ENCODE assay signal across 8 cellular contexts in the genomic region with DNA sequence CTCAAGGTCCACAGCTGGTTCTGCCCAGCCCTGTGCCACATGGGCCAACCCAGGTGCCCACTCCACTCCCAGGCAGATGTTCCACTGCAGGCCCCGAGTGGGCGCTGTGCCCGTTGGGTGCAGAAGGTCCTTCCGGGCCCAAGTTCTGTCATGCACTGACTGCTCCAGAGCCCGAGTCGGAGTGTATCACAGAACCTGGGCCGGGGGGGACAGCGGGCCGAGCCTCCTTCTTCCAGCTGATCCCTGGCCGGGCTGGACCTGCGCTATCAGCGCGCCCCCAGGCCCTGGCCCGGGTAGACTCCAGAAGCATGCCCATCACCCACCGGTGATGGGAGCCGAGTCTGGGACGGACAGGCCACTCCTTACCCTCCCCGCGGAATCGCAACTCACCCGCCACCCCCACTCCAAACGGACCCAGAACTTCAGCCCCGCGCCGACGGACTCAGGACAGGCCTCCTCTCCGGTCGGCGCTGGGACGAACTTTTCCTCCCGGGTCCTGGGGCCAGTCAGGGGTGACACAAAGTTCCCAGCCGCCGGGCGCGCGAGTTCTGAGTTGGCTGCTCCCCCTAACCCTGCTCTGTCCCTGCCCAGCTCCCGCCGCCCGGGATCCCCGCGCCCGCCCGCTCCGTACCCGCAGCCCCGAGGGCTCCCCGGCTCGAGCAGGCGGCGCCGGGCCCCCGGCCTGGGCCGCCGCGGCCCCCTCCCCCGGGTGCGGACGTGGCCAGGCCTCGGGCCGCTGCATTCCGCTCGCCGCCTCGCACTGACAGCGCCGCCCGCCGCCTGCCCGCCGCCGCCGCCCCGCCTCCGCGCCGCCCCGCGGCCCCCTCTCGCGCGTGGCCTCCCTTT. TPM values are rescaled to one million over a fixed set of nuclear protein-coding genes. Genes with fewer than 3 reads are reported as not detected.
DNase-seq lines count a peak whose midpoint lies in the region; ATAC-seq and TF ChIP-seq lines count a peak whose summit lies in the region.

COPZ2 (minus strand) TSS at position 762 of the 846 bp plus-strand sequence; CDS start at position 742, 20 bp downstream.

- H3K4me1 ChIP-seq in skeletal muscle tissue (ENCODE audit: control insufficient read depth in 3 of 3, insufficient read depth in 3 of 3, low read length in 3 of 3): peaks cover 14 to 18% (median 15%) of the 10 kb centered on the region in 3 donors

- peak; percentile 60 for ATAC-seq in GM19463 (IDR thresholded peaks at IDR 0.05; ENCODE audit: unreplicated experiment)
- no peak for ATAC-seq in HG02840 (IDR thresholded peaks at IDR 0.05; ENCODE audit: low FRiP score, unreplicated experiment)

- H3K4me3 ChIP-seq in astrocyte of the cerebellum (ENCODE audit: low read depth, low read length): peak within 1 kb of the TSS; percentile 56
- peak within 1 kb of the TSS; percentile 42 for H3K4me3 ChIP-seq in iPS-11a (ENCODE audit: low read depth, low read length)
- peak within 1 kb of the TSS; percentile 78 to 81 (median 80) for H3K4me3 ChIP-seq in skeletal muscle tissue (ENCODE audit: low read length in 3 of 3)

- H3K27ac ChIP-seq in skeletal muscle tissue (ENCODE audit: low read depth, low read length): peak within 1 kb of the TSS; percentile 85

- peak; percentile 93 for DNase-seq in 8988T
- DNase-seq in T follicular helper cell (ENCODE audit: low read depth): peak; percentile 51
- no peak for DNase-seq in astrocyte of the cerebellum (ENCODE audit: low read depth)
- no peak for DNase-seq in globus pallidus (ENCODE audit: low spot score)

- no peaks in the 10 kb centered on the region for H3K9me3 ChIP-seq in skeletal muscle tissue (ENCODE audit: control insufficient read depth in 3 of 3, low read length in 3 of 3)

- H3K36me3 ChIP-seq in skeletal muscle tissue (ENCODE audit: control insufficient read depth in 3 of 3, insufficient read depth in 3 of 3, low read length in 3 of 3): peaks cover 6 to 17% (median 11%) of the 10 kb centered on the region in 3 donors

- H3K9ac ChIP-seq in skeletal muscle tissue (ENCODE audit: low read depth in 1 of 3, low read length in 3 of 3): peak within 1 kb of the TSS; percentile 83 to 91 (median 90)

- TF ChIP-seq CTCF in astrocyte of the cerebellum (IDR thresholded peaks at IDR 0.05; ENCODE audit: low read depth, low read length, missing control alignments): peak; percentile 44

- in situ Hi-C loops in astrocyte of the cerebellum (cut with HindIII; ENCODE audit: low sequenced_read_pairs): no loop called here

- H3K27me3 ChIP-seq in skeletal muscle tissue (ENCODE audit: control insufficient read depth in 3 of 3, insufficient read depth in 3 of 3, low read length in 3 of 3): no peaks in the 10 kb centered on the region

RNA-seq across cellular contexts. Expression of gene COPZ2, which starts in this region (rescaled TPM):
- total RNA-seq in skeletal muscle tissue: 39.7 TPM

Comparison
In these comparisons a context has a peak if more than half of its experiments do, and no peak if none do; other contexts are left out.
1. DNase-seq: peak in 8988T (single experiment) and T follicular helper cell (single experiment); none in astrocyte of the cerebellum (single experiment) and globus pallidus (single experiment).
2. Peak in every context shown above with its lines, with median percentiles within 50 percentile points of each other: H3K4me3 ChIP-seq.